ENCODE assay signal across 11 cellular contexts in the genomic region with DNA sequence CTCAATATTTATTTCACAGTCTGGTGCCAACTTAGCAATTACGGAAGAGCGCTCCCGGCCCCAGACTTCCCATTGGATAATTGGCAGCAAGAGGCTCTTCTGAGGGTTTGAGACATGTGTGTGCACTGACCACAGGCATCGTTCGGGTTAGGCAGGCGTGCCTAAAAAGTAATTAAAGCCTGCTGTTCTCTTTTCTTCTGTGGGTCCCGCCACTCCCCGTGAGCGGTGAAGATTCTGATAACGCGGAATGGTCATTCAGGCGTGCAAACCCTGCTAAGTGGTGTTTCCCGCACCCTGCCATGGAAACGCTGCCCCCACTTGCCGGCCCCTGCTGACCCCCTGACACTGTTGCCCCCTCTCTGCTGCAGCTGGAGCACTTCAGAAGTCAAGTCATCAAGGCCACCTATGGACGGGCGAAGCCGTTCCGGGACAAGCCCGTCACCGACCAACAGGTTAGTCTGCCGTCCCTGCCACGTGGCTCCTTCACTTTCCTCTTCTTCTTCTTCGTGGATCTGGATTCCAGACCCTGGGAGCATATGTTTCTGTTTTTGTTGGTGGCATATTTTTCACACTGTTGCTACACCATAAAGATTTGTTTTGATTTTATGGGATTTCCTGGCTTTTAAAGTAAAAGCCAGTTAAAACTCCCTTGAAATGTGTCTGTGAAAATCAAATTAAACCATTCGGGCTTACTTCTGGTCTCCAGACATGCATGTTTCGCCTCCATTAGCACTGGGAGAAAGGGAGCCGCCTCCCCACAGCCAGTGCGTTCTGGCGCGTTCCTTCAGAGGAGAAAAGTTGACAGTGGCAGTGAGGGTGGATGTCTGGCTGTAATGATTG.
DNase-seq lines count a peak whose midpoint lies in the region; ATAC-seq, FAIRE-seq and TF ChIP-seq lines count a peak whose summit lies in the region.
"Had no signal": no experiment of that assay in that cellular context is flagged by ENCODE, and none has a peak within 500 bp of the region (broad histone marks: within the 10 kb centered on the region; RNA-seq: fewer than 3 reads in every experiment).

No MANE protein-coding gene starts in this region.

- peak; percentile 65 for DNase-seq in BJ (ENCODE audit: low read depth)
- DNase-seq in NCI-H146 (lab: John Stamatoyannopoulos, UW), result peak; percentile 71
- peak in 2 of 4 donors; percentile 44 to 66 for DNase-seq in body of pancreas
- no peak for DNase-seq in GM12892 (ENCODE audit: insufficient read length)
- DNase-seq in NCI-H526 (lab: John Stamatoyannopoulos, UW), result no peak
- DNase-seq: activated T-cell treated with anti-CD3 and anti-CD28 coated beads, Interleukin-2, amount 50 U/mL, for 48 hours; NCI-H1694 had no signal

- H3K4me3 ChIP-seq in BJ (ENCODE audit: low read depth, low read length) (no peak overlapping the region), body of pancreas (no peak overlapping the region), neuron (ENCODE audit: low read length) (peak overlapping the region; percentile 8)
- H3K4me3 ChIP-seq: Peyer's patch had no signal

- peak overlapping the region; percentile 4 for H2AFZ ChIP-seq in neuron (ENCODE audit: low read depth, low read length)

- H3K9me3 ChIP-seq in body of pancreas, result no peaks in the 10 kb centered on the region
- no peaks in the 10 kb centered on the region for H3K9me3 ChIP-seq in neuron (ENCODE audit: low read length)
- H3K9me3 ChIP-seq: Peyer's patch had no signal

- CTCF ChIA-PET in BJ (lab: Yijun Ruan, JAX), result no interaction called here

- intact Hi-C loops in body of pancreas (cut with DNase I), result no loop called here

- WGBS in body of pancreas, 2 donors, result 64 to 74% methylated on average over 30 of the region's 30 CpGs

- POLR2A ChIA-PET in BJ (lab: Charles Lee), result no interaction called here

- TF ChIP-seq POLR2A in body of pancreas (IDR thresholded peaks at IDR 0.05), result no peak
- TF ChIP-seq POLR2A in GM12892 (IDR thresholded peaks at IDR 0.05; ENCODE audit: low read depth, low read length), result no peak

- peak overlapping the region in 3 of 4 donors; percentile 20 to 64 (median 62) for H3K27ac ChIP-seq in body of pancreas
- H3K27ac ChIP-seq: Peyer's patch had no signal

- H3K36me3 ChIP-seq in BJ (ENCODE audit: control insufficient read depth, insufficient read depth, low read length) (no peaks in the 10 kb centered on the region), body of pancreas (replicated peaks in 1 of 2; ENCODE audit: insufficient read depth in 1 of 2, low read depth in 2 of 2) (no peaks in the 10 kb centered on the region), neuron (ENCODE audit: insufficient read depth, low read length) (no peaks in the 10 kb centered on the region)
- H3K36me3 ChIP-seq: Peyer's patch had no signal

- TF ChIP-seq CTCF in BJ (IDR thresholded peaks at IDR 0.05; ENCODE audit: insufficient read depth, low read depth, low read length) (no peak), body of pancreas (IDR thresholded peaks at IDR 0.05) (no peak)

- H3K27me3 ChIP-seq in BJ (ENCODE audit: control insufficient read depth, insufficient read depth, low read length) (peaks cover 1% of the 10 kb centered on the region; the same call in 1 of the 2 replicates), body of pancreas (no peaks in the 10 kb centered on the region), neuron (ENCODE audit: insufficient read depth, low read length) (no peaks in the 10 kb centered on the region)
- H3K27me3 ChIP-seq: Peyer's patch had no signal

- ATAC-seq in body of pancreas, result no peak
- no peak for ATAC-seq in HG02938 (IDR thresholded peaks at IDR 0.05; ENCODE audit: unreplicated experiment)
- ATAC-seq in GM18517 (IDR thresholded peaks at IDR 0.05; ENCODE audit: unreplicated experiment), result no peak

- peaks cover 30% of the 10 kb centered on the region for H3K4me1 ChIP-seq in body of pancreas
- peaks cover 31% of the 10 kb centered on the region for H3K4me1 ChIP-seq in neuron (ENCODE audit: insufficient read depth, low read length)

- no peak for FAIRE-seq in GM12892 (lab: Jason Lieb, UNC)

Comparison
In these comparisons a context has a peak if more than half of its experiments do, and no peak if none do; other contexts are left out.
1. DNase-seq: peak in BJ (single experiment) and NCI-H146 (single experiment); none in GM12892 (single experiment) and NCI-H526 (0 of 2).